15 cellular contexts compared by ENCODE assay signal in the genomic region with DNA sequence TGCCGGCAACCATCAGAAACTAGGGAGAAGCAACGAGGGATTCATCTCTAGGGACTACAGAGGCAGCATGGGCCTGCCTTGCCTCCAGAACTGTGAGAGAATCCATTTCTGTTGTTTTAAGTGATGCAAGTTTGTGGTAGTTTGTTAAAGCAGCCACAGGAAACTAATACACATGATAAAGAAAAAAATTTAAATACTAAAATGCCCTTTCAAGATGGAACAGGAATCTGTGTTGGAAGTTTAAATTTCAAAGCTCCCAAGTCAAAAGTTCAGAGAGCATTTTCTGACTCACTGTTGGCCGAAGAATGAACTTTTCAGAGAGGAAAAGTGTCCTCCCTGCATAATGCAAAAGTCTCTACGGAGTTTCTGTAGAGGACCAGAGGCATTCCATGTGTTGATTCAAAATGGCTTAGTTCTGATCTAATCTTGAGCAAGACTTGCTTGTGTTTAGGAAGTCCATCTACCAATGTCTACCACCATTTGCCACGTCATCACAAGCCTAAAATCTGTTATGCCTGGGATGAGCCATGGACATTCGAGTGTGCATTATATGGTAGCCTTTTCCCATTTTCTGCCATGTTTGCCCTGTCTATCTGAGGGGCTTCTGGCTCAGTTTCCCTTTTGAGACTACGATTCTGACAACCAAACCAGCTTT. TPM values are rescaled to one million over a fixed set of nuclear protein-coding genes. Genes with fewer than 3 reads are reported as not detected.
DNase-seq lines count a peak whose midpoint lies in the region; ATAC-seq and TF ChIP-seq lines count a peak whose summit lies in the region.
"Had no signal": no experiment of that assay in that cellular context is flagged by ENCODE, and none has a peak within 500 bp of the region (broad histone marks: within the 10 kb centered on the region; RNA-seq: fewer than 3 reads in every experiment).

No MANE protein-coding gene starts in this region.

- no peak for TF ChIP-seq CTCF in VCaP (conservative IDR thresholded peaks at IDR 0.05)
- no peak for TF ChIP-seq CTCF in fibroblast of lung (conservative IDR thresholded peaks at IDR 0.05 in 1 of 2, IDR thresholded peaks at IDR 0.05 in 1 of 2; ENCODE audit: low read depth in 1 of 2, low read length in 2 of 2)

- intact Hi-C loops in sciatic nerve (cut with DNase I), result no loop called here

- H3K9me3 ChIP-seq in fibroblast of lung (ENCODE audit: control insufficient read depth, insufficient read depth, low read depth, low read length) (no peaks in the 10 kb centered on the region), HAP-1 (no peaks in the 10 kb centered on the region)
- H3K9me3 ChIP-seq: SJSA1 had no signal

- no peak overlapping the region for H2AFZ ChIP-seq in fibroblast of lung (ENCODE audit: low read length)

- H3K79me2 ChIP-seq in fibroblast of lung (ENCODE audit: control insufficient read depth, insufficient read depth, low read length), result no peaks in the 10 kb centered on the region

- in situ Hi-C loops in HAP-1 (cut with MboI; ENCODE audit: low sequenced_read_pairs), result no loop called here
- in situ Hi-C loops in G401 (cut with HindIII; ENCODE audit: low sequenced_read_pairs), result no loop called here

- H3K4me3 ChIP-seq in fibroblast of lung (replicated peaks in 1 of 4; ENCODE audit: control extremely low read depth in 1 of 4, insufficient read depth in 1 of 4, low read depth in 3 of 4, low read length in 4 of 4), result no peak overlapping the region
- no peak overlapping the region for H3K4me3 ChIP-seq in HAP-1
- H3K4me3 ChIP-seq: lung, SJSA1 had no signal

- DNase-seq in HCEC 1CT, result peak; percentile 34
- DNase-seq in fibroblast of lung (ENCODE audit: low read depth in 2 of 2), result peak; percentile 65 to 73
- DNase-seq in sciatic nerve (ENCODE audit: low spot score), result no peak
- DNase-seq in HAP-1 (ENCODE audit: low spot score in 2 of 2), result no peak
- no peak for DNase-seq in retina
- DNase-seq in G401 (ENCODE audit: low spot score), result no peak
- DNase-seq: activated CD8-positive, alpha-beta T cell treated with anti-CD3 and anti-CD28 coated beads, Interleukin-2, amount 10 ng/mL, durations not matched to agents 7 days and 5 days; amniotic stem cell; Karpas-422; natural killer cell; NCI-H1436 had no signal

- no peak overlapping the region for H3K4me2 ChIP-seq in fibroblast of lung (ENCODE audit: extremely low read depth, insufficient read depth, low read length)

- H3K36me3 ChIP-seq in fibroblast of lung (ENCODE audit: control insufficient read depth, insufficient read depth, low read length) (no peaks in the 10 kb centered on the region), HAP-1 (replicated peaks) (no peaks in the 10 kb centered on the region)
- H3K36me3 ChIP-seq: SJSA1 had no signal

- H3K27ac ChIP-seq in VCaP (peak overlapping the region; percentile 28; the same call in 1 of the 2 replicates), fibroblast of lung (ENCODE audit: insufficient read depth, low read length) (peak overlapping the region; percentile 45)
- H3K27ac ChIP-seq: SJSA1 had no signal

- H3K27me3 ChIP-seq in fibroblast of lung (ENCODE audit: control insufficient read depth, insufficient read depth, low read length) (no peaks in the 10 kb centered on the region), HAP-1 (ENCODE audit: low read depth) (peaks cover 10% of the 10 kb centered on the region)
- H3K27me3 ChIP-seq: SJSA1 had no signal

- H3K4me1 ChIP-seq in fibroblast of lung (ENCODE audit: control insufficient read depth, extremely low read depth, insufficient read depth, low read length) (peaks cover 10% of the 10 kb centered on the region), HAP-1 (no peaks in the 10 kb centered on the region)

- H3K9ac ChIP-seq in fibroblast of lung (ENCODE audit: insufficient read depth, low read length), result no peak overlapping the region

- peak; percentile 16 for ATAC-seq in sciatic nerve
- ATAC-seq in GM19452 (IDR thresholded peaks at IDR 0.05; ENCODE audit: unreplicated experiment), result no peak
- ATAC-seq: activated CD8-positive, alpha-beta T cell treated with anti-CD3 and anti-CD28 coated beads, Interleukin-2, amount 10 ng/mL, durations not matched to agents 7 days and 5 days; natural killer cell had no signal

- no peaks in the 10 kb centered on the region for H4K20me1 ChIP-seq in fibroblast of lung (ENCODE audit: control insufficient read depth, extremely low read depth, insufficient read depth, low read length)

RNA-seq across cellular contexts. Expression of gene ARHGAP29, which starts 22.4 kb away (rescaled TPM):
- 20.5 and 26.6 TPM in 2 replicates for total RNA-seq in fibroblast of lung
- 35.4 and 37.3 TPM in 2 replicates for polyA plus RNA-seq in fibroblast of lung
- polyA plus RNA-seq in fibroblast of lung (2012), result 19.5 and 20.4 TPM in 2 replicates
- 7.0 and 7.8 TPM in 2 replicates for polyA minus RNA-seq in fibroblast of lung (ENCODE audit: low replicate concordance)
- total RNA-seq in sciatic nerve, result 67.2 TPM
- 1.2 TPM in 2 replicates for total RNA-seq in G401 (2014; rRNA removed; shearing (Covaris generic))
- total RNA-seq: activated CD8-positive, alpha-beta T cell treated with anti-CD3 and anti-CD28 coated beads, Interleukin-2, amount 10 ng/mL, durations not matched to agents 7 days and 5 days had no signal

Comparison
In these comparisons a context has a peak if more than half of its experiments do, and no peak if none do; other contexts are left out.
1. DNase-seq: peak in HCEC 1CT (single experiment) and fibroblast of lung (2 of 2); none in sciatic nerve (single experiment), HAP-1 (0 of 2), retina (single experiment) and G401 (single experiment).